ENCODE assay signal across 16 cellular contexts in genomic region chr10:69460576-69461242, GRCh38. TPM values are rescaled to one million over a fixed set of nuclear protein-coding genes. Genes with fewer than 3 reads are reported as not detected.
DNase-seq lines count a peak whose midpoint lies in the region; ATAC-seq, FAIRE-seq and TF ChIP-seq lines count a peak whose summit lies in the region.
"Had no signal": no experiment of that assay in that cellular context is flagged by ENCODE, and none has a peak within 500 bp of the region (broad histone marks: within the 10 kb centered on the region; RNA-seq: fewer than 3 reads in every experiment).

No MANE protein-coding gene starts in this region.

- no peaks in the 10 kb centered on the region for H4K20me1 ChIP-seq in endothelial cell of umbilical vein (replicated peaks; ENCODE audit: control insufficient read depth, extremely low read depth, insufficient read depth, low read length)

- no peak for TF ChIP-seq EP300 in upper lobe of left lung (IDR thresholded peaks at IDR 0.05)

- no peak overlapping the region for H4K91ac ChIP-seq in neuronal stem cell (ENCODE audit: low read depth, low read length, poor library complexity)

- TF ChIP-seq POLR2A in heart left ventricle (IDR thresholded peaks at IDR 0.05) = no peak
- TF ChIP-seq POLR2A in endothelial cell of umbilical vein (IDR thresholded peaks at IDR 0.05; ENCODE audit: low read depth, low read length) = no peak
- no peak for TF ChIP-seq POLR2A in upper lobe of left lung (IDR thresholded peaks at IDR 0.05)

- no peak for TF ChIP-seq CTCF in heart left ventricle (IDR thresholded peaks at IDR 0.05)
- TF ChIP-seq CTCF in endothelial cell of umbilical vein (IDR thresholded peaks at IDR 0.05; ENCODE audit: extremely low read depth in 1 of 2, insufficient read depth in 1 of 2, low read depth in 1 of 2, low read length in 2 of 2) = no peak
- TF ChIP-seq CTCF in upper lobe of left lung (IDR thresholded peaks at IDR 0.05) = no peak

- FAIRE-seq in endothelial cell of umbilical vein (lab: Jason Lieb, UNC) = peak; percentile 40

- H3K4me3 ChIP-seq in heart left ventricle (no peak overlapping the region), endothelial cell of umbilical vein (replicated peaks in 1 of 3; ENCODE audit: insufficient read depth in 1 of 3, low read depth in 1 of 3, low read length in 3 of 3) (no peak overlapping the region), neuronal stem cell (ENCODE audit: low read length in 2 of 2) (no peak overlapping the region), upper lobe of left lung (no peak overlapping the region)
- H3K4me3 ChIP-seq: GM23338 had no signal

- H3K23ac ChIP-seq in neuronal stem cell (ENCODE audit: low read depth, low read length, poor library complexity) = no peak overlapping the region

- peak overlapping the region; percentile 30 for H2AK5ac ChIP-seq in neuronal stem cell (ENCODE audit: low read depth, low read length)

- H2AFZ ChIP-seq in endothelial cell of umbilical vein (ENCODE audit: low read depth, low read length) (no peak overlapping the region), neuronal stem cell (ENCODE audit: low read length) (no peak overlapping the region)
- H2AFZ ChIP-seq: GM23338 had no signal

- H3K27me3 ChIP-seq in heart left ventricle = no peaks in the 10 kb centered on the region
- no peaks in the 10 kb centered on the region for H3K27me3 ChIP-seq in endothelial cell of umbilical vein (ENCODE audit: control insufficient read depth in 2 of 2, insufficient read depth in 2 of 2, low read length in 2 of 2)
- H3K27me3 ChIP-seq in neuronal stem cell (ENCODE audit: control insufficient read depth in 3 of 3, insufficient read depth in 3 of 3, low read depth in 1 of 3, low read length in 3 of 3) = peaks cover 0 to 14% (median 0%) of the 10 kb centered on the region in 3 experiments
- H3K27me3 ChIP-seq in upper lobe of left lung = no peaks in the 10 kb centered on the region

- DNase-seq in heart left ventricle (no peak), left cardiac atrium (no peak), endothelial cell of umbilical vein (ENCODE audit: low read depth, low spot score) (no peak), neuronal stem cell (ENCODE audit: low spot score) (no peak), upper lobe of left lung (no peak), NCI-H2081 (lab: John Stamatoyannopoulos, UW) (no peak)
- no peak for DNase-seq in activated CD4-positive, CD25-positive, alpha-beta regulatory T cell treated with anti-CD3 and anti-CD28 coated beads, Interleukin-2, amount 50 U/mL, for 72 hours
- DNase-seq: activated gamma-delta T cell; effector CD8-positive, alpha-beta T cell; NCI-H1048; stimulated activated CD4-positive, alpha-beta T cell treated with anti-CD3 and anti-CD28 coated beads, Interleukin-1b, Interleukin-23, amount 100 ng/mL, for 48 hours had no signal

- WGBS in heart left ventricle, 4 donors = 69 to 82% (median 75%) methylated on average over 9 of the region's 9 CpGs
- no CpG with 5 or more reads among the region's 9 CpGs for WGBS in neuronal stem cell (ENCODE audit: extremely low coverage in 2 of 2, insufficient read length in 2 of 2, insufficient replicate concordance in 1 of 2), 2 donors
- WGBS in upper lobe of left lung, 2 donors = 72 to 77% methylated on average over 9 of the region's 9 CpGs

- POLR2A ChIA-PET in endothelial cell of umbilical vein (lab: Charles Lee) = no interaction called here

- CTCF ChIA-PET in endothelial cell of umbilical vein (lab: Charles Lee) = interaction anchor here (1.4 kb wide), 1 partner anchor 11 kb away, joined by 5 read pairs; no protein-coding TSS in a partner anchor

- H2BK120ac ChIP-seq in neuronal stem cell (ENCODE audit: low read depth, low read length) = no peak overlapping the region

- peaks cover 0 to 3% (median 0%) of the 10 kb centered on the region in 9 donors for H3K36me3 ChIP-seq in heart left ventricle
- peaks cover 0 to 5% of the 10 kb centered on the region in 2 experiments for H3K36me3 ChIP-seq in endothelial cell of umbilical vein (ENCODE audit: control insufficient read depth in 2 of 2, extremely low read depth in 1 of 2, insufficient read depth in 2 of 2, low read length in 2 of 2)
- H3K36me3 ChIP-seq in neuronal stem cell (replicated peaks in 1 of 2; ENCODE audit: control insufficient read depth in 2 of 2, insufficient read depth in 2 of 2, low read length in 2 of 2) = no peaks in the 10 kb centered on the region
- H3K36me3 ChIP-seq in upper lobe of left lung = no peaks in the 10 kb centered on the region

- H3K79me1 ChIP-seq in neuronal stem cell (ENCODE audit: low read depth, low read length) = no peaks in the 10 kb centered on the region

- no peak overlapping the region for H3K9ac ChIP-seq in endothelial cell of umbilical vein (replicated peaks; ENCODE audit: extremely low read depth, insufficient read depth, low read length)
- no peak overlapping the region for H3K9ac ChIP-seq in neuronal stem cell (ENCODE audit: low read depth, low read length, poor library complexity)

- BruUV-seq in endothelial cell of umbilical vein (replicated peaks; lab: Mats Ljungman, UMichigan) = no TSS peak

- H3K4ac ChIP-seq in neuronal stem cell (ENCODE audit: low read length) = no peak overlapping the region

- no peak overlapping the region for H2BK5ac ChIP-seq in neuronal stem cell (ENCODE audit: low read length)

- no peak overlapping the region for H3K18ac ChIP-seq in neuronal stem cell (ENCODE audit: low read length)

- no peaks in the 10 kb centered on the region for H3K9me1 ChIP-seq in endothelial cell of umbilical vein (replicated peaks; ENCODE audit: control insufficient read depth, extremely low read depth, insufficient read depth, low read length)

- H4K8ac ChIP-seq in neuronal stem cell (ENCODE audit: low read depth, low read length) = no peak overlapping the region

- peak in 1 of 4 donors; percentile 13 for ATAC-seq in heart left ventricle
- ATAC-seq in left cardiac atrium = no peak
- peak in 1 of 2 donors; percentile 5 for ATAC-seq in upper lobe of left lung (ENCODE audit: low FRiP score in 2 of 2)
- ATAC-seq in HG02852 (IDR thresholded peaks at IDR 0.05; ENCODE audit: unreplicated experiment) = no peak
- ATAC-seq: GM23338 had no signal

- H2BK15ac ChIP-seq in neuronal stem cell (ENCODE audit: low read length) = no peak overlapping the region

- dilution Hi-C loops in endothelial cell of umbilical vein (cut with MboI; ENCODE audit: extremely low pct_ligation_motif_present, low sequenced_read_pairs) = no loop called here

- H3K14ac ChIP-seq in neuronal stem cell (ENCODE audit: low read length) = peak overlapping the region; percentile 64

- peaks cover 5 to 70% (median 53%) of the 10 kb centered on the region in 12 donors for H3K4me1 ChIP-seq in heart left ventricle
- H3K4me1 ChIP-seq in endothelial cell of umbilical vein (ENCODE audit: control insufficient read depth, extremely low read depth, insufficient read depth, low read length) = peaks cover 28% of the 10 kb centered on the region
- H3K4me1 ChIP-seq in neuronal stem cell (ENCODE audit: control insufficient read depth in 2 of 2, insufficient read depth in 1 of 2, low read depth in 1 of 2, low read length in 2 of 2) = peaks cover 0 to 2% of the 10 kb centered on the region in 2 donors
- H3K4me1 ChIP-seq in upper lobe of left lung = peaks cover 48 to 73% (median 62%) of the 10 kb centered on the region in 4 donors

- H2BK12ac ChIP-seq in neuronal stem cell (ENCODE audit: low read length) = no peak overlapping the region

- H3K9me3 ChIP-seq in heart left ventricle (no peaks in the 10 kb centered on the region), endothelial cell of umbilical vein (replicated peaks; ENCODE audit: control insufficient read depth, insufficient read depth, low read length) (no peaks in the 10 kb centered on the region), neuronal stem cell (replicated peaks in 1 of 2; ENCODE audit: control insufficient read depth in 2 of 2, insufficient read depth in 1 of 2, low read depth in 1 of 2, low read length in 2 of 2) (no peaks in the 10 kb centered on the region), upper lobe of left lung (no peaks in the 10 kb centered on the region)

- no peak overlapping the region for H3K4me2 ChIP-seq in endothelial cell of umbilical vein (ENCODE audit: insufficient read depth, low read length)
- no peak overlapping the region for H3K4me2 ChIP-seq in neuronal stem cell (ENCODE audit: insufficient read depth, low read length, poor library complexity, severe bottlenecking)
- H3K4me2 ChIP-seq: GM23338 had no signal

- H3K27ac ChIP-seq in heart left ventricle (peak overlapping the region; percentile 64 to 92 (median 74)), endothelial cell of umbilical vein (ENCODE audit: insufficient read depth, low read depth, low read length) (no peak overlapping the region), neuronal stem cell (replicated peaks; ENCODE audit: low read length) (no peak overlapping the region), upper lobe of left lung (peak overlapping the region; percentile 63 to 82 (median 76))

- intact Hi-C loops in heart left ventricle (cut with DNase I) = no loop called here
- intact Hi-C loops in left cardiac atrium (cut with DNase I) = no loop called here
- intact Hi-C loops in endothelial cell of umbilical vein (cut with micrococcal nuclease) = no loop called here

- peaks cover 17% of the 10 kb centered on the region for H3K79me2 ChIP-seq in endothelial cell of umbilical vein (ENCODE audit: control insufficient read depth, insufficient read depth, low read length)

RNA-seq across cellular contexts. Expression of gene TSPAN15, which starts 9.4 kb away (rescaled TPM):
- total RNA-seq in heart left ventricle (10 to 100 TPM in 6 of 9 donors, 1 to 10 TPM in 3; 4.5 to 20.2 (median 11.1) TPM), left cardiac atrium (10 to 100 TPM; 11.0 to 17.3 TPM), endothelial cell of umbilical vein (78.4 and 100 TPM in 2 replicates), upper lobe of left lung (10 to 100 TPM; 19.9 to 69.5 (median 63.0) TPM)
- polyA plus RNA-seq in heart left ventricle (10 to 100 TPM; 10.5 to 12.5 TPM), endothelial cell of umbilical vein (166 and 189 TPM in 2 replicates)
- 105 and 118 TPM in 2 replicates for polyA plus RNA-seq in endothelial cell of umbilical vein (2011; cell fraction: cytosol; rRNA removed)
- 69.7 and 75.3 TPM in 2 replicates for polyA plus RNA-seq in endothelial cell of umbilical vein (2011; cell fraction: nucleus; rRNA removed)
- polyA plus RNA-seq in endothelial cell of umbilical vein (2012) = 50.5 and 94.9 TPM in 2 replicates
- polyA minus RNA-seq in endothelial cell of umbilical vein = 120 and 174 TPM in 2 replicates
- polyA minus RNA-seq in endothelial cell of umbilical vein (2011; cell fraction: cytosol; rRNA and poly(A)+ RNA removed) = 10.7 TPM
- 50.8 and 57.3 TPM in 2 replicates for polyA minus RNA-seq in endothelial cell of umbilical vein (2011; cell fraction: nucleus; rRNA and poly(A)+ RNA removed)
- 10.5 TPM for polyA plus RNA-seq in neuronal stem cell (2013, experiment 1 of 2)
- polyA plus RNA-seq in neuronal stem cell (2013, experiment 2 of 2) = 10.6 TPM

RNA-seq across cellular contexts. Expression of gene TACR2, which starts 44.0 kb away (rescaled TPM):
- total RNA-seq in heart left ventricle = under 1 TPM in 4 of 9 donors, not detected in 5; 0.22 to 0.39 (median 0.29) TPM
- polyA plus RNA-seq in heart left ventricle = under 1 TPM; 0.11 to 0.15 TPM
- under 1 TPM; 0.24 to 0.31 TPM for total RNA-seq in left cardiac atrium
- not detected in 2 replicates for total RNA-seq in endothelial cell of umbilical vein
- polyA plus RNA-seq in endothelial cell of umbilical vein = 0.19 and 0.22 TPM in 2 replicates
- 0.14 and 0.20 TPM in 2 replicates for polyA plus RNA-seq in endothelial cell of umbilical vein (2011; cell fraction: cytosol; rRNA removed)
- polyA plus RNA-seq in endothelial cell of umbilical vein (2011; cell fraction: nucleus; rRNA removed) = 0.11 TPM in 1 of 2 replicates, not detected in the other
- 0.11 and 0.24 TPM in 2 replicates for polyA plus RNA-seq in endothelial cell of umbilical vein (2012)
- 0.21 TPM in 1 of 2 replicates, not detected in the other for polyA minus RNA-seq in endothelial cell of umbilical vein
- polyA minus RNA-seq in endothelial cell of umbilical vein (2011; cell fraction: cytosol; rRNA and poly(A)+ RNA removed) = not detected
- not detected in 2 replicates for polyA minus RNA-seq in endothelial cell of umbilical vein (2011; cell fraction: nucleus; rRNA and poly(A)+ RNA removed)
- not detected for polyA plus RNA-seq in neuronal stem cell (2013, experiment 1 of 2)
- polyA plus RNA-seq in neuronal stem cell (2013, experiment 2 of 2) = not detected
- 1 to 10 TPM in 2 of 6 donors, under 1 TPM in 1, not detected in 3; 0.94 to 1.4 (median 1.2) TPM for total RNA-seq in upper lobe of left lung
- total RNA-seq: activated CD8-positive, alpha-beta memory T cell treated with anti-CD3 and anti-CD28 coated beads for 36 hours; fibroblast of villous mesenchyme; GM23338; progenitor cell of endocrine pancreas had no signal
- polyA plus RNA-seq: GM23338 had no signal

Comparison
In these comparisons a context has a peak if more than half of its experiments do, and no peak if none do; other contexts are left out.
1. H3K27ac ChIP-seq: peak in heart left ventricle (12 of 12) and upper lobe of left lung (4 of 4); none in endothelial cell of umbilical vein (single experiment) and neuronal stem cell (single experiment).